Comparison of ENCODE assay signal across 9 cellular contexts in the genomic region with DNA sequence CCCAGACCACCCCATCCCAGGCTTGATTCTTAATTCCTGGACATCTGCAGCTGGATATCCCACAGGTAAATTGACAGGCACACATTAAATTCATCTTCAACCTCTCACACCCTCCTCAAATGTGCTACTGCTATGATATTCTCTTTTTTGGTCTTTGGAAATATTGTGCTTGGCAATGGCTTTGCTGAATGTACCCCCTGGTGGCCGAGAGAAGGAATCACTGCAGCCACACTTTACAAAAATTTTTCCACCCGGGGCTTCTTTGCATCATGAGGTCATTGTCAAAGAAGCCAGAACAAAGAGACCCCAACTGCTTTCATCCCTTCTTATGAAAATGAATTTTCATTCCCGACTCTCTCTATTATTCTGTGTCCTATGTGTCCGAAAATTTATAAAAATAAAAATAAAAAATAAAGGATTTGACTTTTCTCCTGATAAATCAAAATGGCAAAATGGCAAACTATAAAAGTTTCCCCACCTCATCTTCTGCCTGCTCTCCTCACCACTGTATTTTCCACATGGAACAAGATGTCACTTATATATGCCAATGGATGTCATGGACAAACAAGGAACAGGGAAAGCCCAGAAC. TPM values are rescaled to one million over a fixed set of nuclear protein-coding genes. Genes with fewer than 3 reads are reported as not detected.
DNase-seq lines count a peak whose midpoint lies in the region; ATAC-seq, FAIRE-seq and TF ChIP-seq lines count a peak whose summit lies in the region.
"Had no signal": no experiment of that assay in that cellular context is flagged by ENCODE, and none has a peak within 500 bp of the region (broad histone marks: within the 10 kb centered on the region; RNA-seq: fewer than 3 reads in every experiment).

No MANE protein-coding gene starts in this region.

- no peak overlapping the region for H3K4me2 ChIP-seq in mesendoderm (ENCODE audit: low read length)

- no peak overlapping the region for H3K4ac ChIP-seq in mesendoderm (ENCODE audit: low read depth, low read length)

- no peak overlapping the region for H2BK120ac ChIP-seq in mesendoderm (ENCODE audit: low read depth, low read length)

- no peaks in the 10 kb centered on the region for H3K79me1 ChIP-seq in mesendoderm (ENCODE audit: low read length)

- peak; percentile 43 for DNase-seq in EL
- DNase-seq in NCI-H1105 treated with DMSO at 0.1 percent for 48 hours (lab: John Stamatoyannopoulos, UW) = peak; percentile 56
- peak; percentile 27 for DNase-seq in bronchial epithelial cell (ENCODE audit: low read depth)
- DNase-seq in mesendoderm = peak; percentile 65
- no peak for DNase-seq in islet precursor cell
- DNase-seq: T-cell had no signal

- H3K18ac ChIP-seq in mesendoderm (ENCODE audit: low read length) = no peak overlapping the region

- peaks cover 8% of the 10 kb centered on the region for H3K4me1 ChIP-seq in mesendoderm (ENCODE audit: control insufficient read depth, low read depth, low read length)

- H3K4me3 ChIP-seq in bronchial epithelial cell (ENCODE audit: low read depth, low read length) = no peak overlapping the region
- no peak overlapping the region for H3K4me3 ChIP-seq in mesendoderm (ENCODE audit: low read length)

- TF ChIP-seq CTCF in bronchial epithelial cell (IDR thresholded peaks at IDR 0.05; ENCODE audit: insufficient read depth, low read length, severe bottlenecking) = peak; percentile 80

- no peaks in the 10 kb centered on the region for H3K79me2 ChIP-seq in mesendoderm (ENCODE audit: control insufficient read depth, insufficient read depth, low read length)

- H3K9ac ChIP-seq in mesendoderm (ENCODE audit: low read length) = peak overlapping the region; percentile 9

- no peak overlapping the region for H2BK5ac ChIP-seq in mesendoderm (ENCODE audit: low read length)

- H3K36me3 ChIP-seq in bronchial epithelial cell (ENCODE audit: control insufficient read depth, insufficient read depth, low read length) (no peaks in the 10 kb centered on the region), mesendoderm (ENCODE audit: control insufficient read depth, insufficient read depth, low read length) (no peaks in the 10 kb centered on the region)

- H3K27me3 ChIP-seq in bronchial epithelial cell (ENCODE audit: control insufficient read depth, insufficient read depth, low read length) (peaks cover 4% of the 10 kb centered on the region), mesendoderm (ENCODE audit: insufficient read depth, low read length, poor library complexity) (no peaks in the 10 kb centered on the region)

- H4K5ac ChIP-seq in mesendoderm (ENCODE audit: low read length) = no peak overlapping the region

- ATAC-seq in GM21526 (IDR thresholded peaks at IDR 0.05; ENCODE audit: low FRiP score, unreplicated experiment) = peak; percentile 74
- no peak for ATAC-seq in GM21825 (IDR thresholded peaks at IDR 0.05; ENCODE audit: unreplicated experiment)
- no peak for ATAC-seq in HG03469 (IDR thresholded peaks at IDR 0.05; ENCODE audit: unreplicated experiment)

- no peak overlapping the region for H4K8ac ChIP-seq in mesendoderm (ENCODE audit: low read depth, low read length)

- H2AK5ac ChIP-seq in mesendoderm (ENCODE audit: low read length) = no peak overlapping the region

- no peak overlapping the region for H3K23ac ChIP-seq in mesendoderm (ENCODE audit: low read length)

- peak overlapping the region; percentile 22 for H3K56ac ChIP-seq in mesendoderm (ENCODE audit: low read length)

- FAIRE-seq in bronchial epithelial cell (lab: Jason Lieb, UNC) = no peak

- WGBS in mesendoderm (ENCODE audit: extremely low coverage, insufficient coverage, low lambda C conversion rate) = no CpG with 5 or more reads among the region's 4 CpGs

- no peak overlapping the region for H2BK15ac ChIP-seq in mesendoderm (replicated peaks; ENCODE audit: low read depth)

- H3K27ac ChIP-seq in mesendoderm (ENCODE audit: low read depth, low read length) = no peak overlapping the region

RNA-seq across cellular contexts. Expression of gene CYB5R2, which starts 15.0 kb away (rescaled TPM):
- total RNA-seq in bronchial epithelial cell = 12.1 and 16.4 TPM in 2 replicates
- polyA plus RNA-seq in mesendoderm (2013, experiment 1 of 2) = 43.8 TPM
- 44.0 TPM for polyA plus RNA-seq in mesendoderm (2013, experiment 2 of 2)

RNA-seq across cellular contexts. Expression of gene OVCH2, which starts 17.9 kb away (rescaled TPM):
- under 0.01 and 0.38 TPM in 2 replicates for total RNA-seq in bronchial epithelial cell
- polyA plus RNA-seq in mesendoderm (2013, experiment 1 of 2) = 0.83 TPM
- 0.73 TPM for polyA plus RNA-seq in mesendoderm (2013, experiment 2 of 2)
- total RNA-seq: T-cell had no signal
